ENCODE assay signal across 1 cellular context in genomic region chr17:8173056-8173870, GRCh38.
TF ChIP-seq lines count a peak whose summit lies in the region.

No MANE protein-coding gene starts in this region.

TF ChIP-seq in H1, 55 proteins besides CTCF, POLR2A, EP300 and RAD21:
- TF ChIP-seq, protein P1, sequence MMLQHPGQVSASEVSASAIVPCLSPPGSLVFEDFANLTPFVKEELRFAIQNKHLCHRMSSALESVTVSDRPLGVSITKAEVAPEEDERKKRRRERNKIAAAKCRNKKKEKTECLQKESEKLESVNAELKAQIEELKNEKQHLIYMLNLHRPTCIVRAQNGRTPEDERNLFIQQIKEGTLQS (IDR thresholded peaks at IDR 0.05; ENCODE audit: insufficient read depth, low read depth, low read length): no peak
- TF ChIP-seq CHD2 (IDR thresholded peaks at IDR 0.05; ENCODE audit: low read length) (peak; percentile 78), ASH2L (IDR thresholded peaks at IDR 0.05; ENCODE audit: low read length) (peak; percentile 45), NANOG (IDR thresholded peaks at IDR 0.05; ENCODE audit: insufficient read depth, low read depth, low read length, poor library complexity, severe bottlenecking) (peak; percentile 59), CTBP2 (IDR thresholded peaks at IDR 0.05; ENCODE audit: borderline replicate concordance, insufficient read depth, insufficient read length, low read length) (no peak), KDM5A (IDR thresholded peaks at IDR 0.05; ENCODE audit: low read length) (no peak), SIRT6 (IDR thresholded peaks at IDR 0.05; ENCODE audit: low read length) (no peak), EGR1 (IDR thresholded peaks at IDR 0.05; ENCODE audit: borderline replicate concordance, low read depth, low read length) (peak; percentile 95), HDAC6 (IDR thresholded peaks at IDR 0.05; ENCODE audit: low read depth, low read length) (peak; percentile 28), PHF8 (conservative IDR thresholded peaks at IDR 0.05; ENCODE audit: low read depth, low read length) (peak; percentile 43; the same call in 1 of the 2 replicates), TEAD4 (IDR thresholded peaks at IDR 0.05; ENCODE audit: low read depth, low read length) (peak; percentile 58; the same call in 1 of the 2 replicates), MAX (IDR thresholded peaks at IDR 0.05) (no peak), TAF7 (optimal IDR thresholded peaks at IDR 0.05; ENCODE audit: borderline replicate concordance, low read depth, low read length) (peak; percentile 100), GTF2F1 (IDR thresholded peaks at IDR 0.05; ENCODE audit: borderline replicate concordance, low read depth, low read length) (peak; percentile 99), CREB1 (IDR thresholded peaks at IDR 0.05) (no peak; the same call in none of the 2 replicates), EZH2 (IDR thresholded peaks at IDR 0.05; ENCODE audit: low read depth, low read length, severe bottlenecking) (no peak), E2F6 (IDR thresholded peaks at IDR 0.05) (no peak), BCL11A (IDR thresholded peaks at IDR 0.05; ENCODE audit: low read depth in 2 of 2, low read length in 2 of 2) (peak in 1 of 2 experiments; percentile 34), NRF1 (IDR thresholded peaks at IDR 0.05; ENCODE audit: low read depth, low read length) (no peak), RNF2 (IDR thresholded peaks at IDR 0.05; ENCODE audit: borderline replicate concordance, low read depth, low read length, missing control alignments, poor library complexity, severe bottlenecking) (no peak), RXRA (IDR thresholded peaks at IDR 0.05; ENCODE audit: insufficient read depth, low read depth, low read length) (no peak), BRCA1 (IDR thresholded peaks at IDR 0.05; ENCODE audit: low read depth, low read length) (peak; percentile 27; the same call in 1 of the 2 replicates), TAF1 (IDR thresholded peaks at IDR 0.05; ENCODE audit: low read depth, low read length) (peak; percentile 53), SP2 (IDR thresholded peaks at IDR 0.05; ENCODE audit: low read length) (no peak), POU5F1 (IDR thresholded peaks at IDR 0.05; ENCODE audit: low read depth, low read length) (peak; percentile 36; the same call in 1 of the 2 replicates), ATF2 (IDR thresholded peaks at IDR 0.05; ENCODE audit: low read length) (peak; percentile 99), ZNF274 (IDR thresholded peaks at IDR 0.05; ENCODE audit: borderline replicate concordance, extremely low read depth, low read length) (no peak), CBX8 (IDR thresholded peaks at IDR 0.05; ENCODE audit: borderline replicate concordance, low read depth, low read length) (no peak), KDM1A (IDR thresholded peaks at IDR 0.05; ENCODE audit: borderline replicate concordance, low read length) (no peak), SRF (IDR thresholded peaks at IDR 0.05; ENCODE audit: low read depth, low read length) (0 out of 2 replicates have a peak, but pooled peaks have one; percentile 23), HDAC2 (IDR thresholded peaks at IDR 0.05; ENCODE audit: borderline replicate concordance in 1 of 2, low read depth in 2 of 2, low read length in 2 of 2) (peak in 1 of 2 experiments; percentile 44; a peak in 1 of 4 replicates), SIN3A (conservative IDR thresholded peaks at IDR 0.05 in 1 of 2, IDR thresholded peaks at IDR 0.05 in 1 of 2; ENCODE audit: low read depth in 1 of 2, low read length in 2 of 2) (peak; percentile 15 to 94; a peak in 1 of 4 replicates), JUN (IDR thresholded peaks at IDR 0.05; ENCODE audit: low read depth, low read length) (peak; percentile 46; the same call in 1 of the 2 replicates), JUND (IDR thresholded peaks at IDR 0.05; ENCODE audit: low read length) (peak; percentile 69), CEBPB (IDR thresholded peaks at IDR 0.05; ENCODE audit: low read depth, low read length) (peak; percentile 97), SP1 (IDR thresholded peaks at IDR 0.05; ENCODE audit: low read depth, low read length) (peak; percentile 95), SP4 (IDR thresholded peaks at IDR 0.05; ENCODE audit: low read length) (peak; percentile 96), SIX5 (IDR thresholded peaks at IDR 0.05; ENCODE audit: low read depth, low read length) (no peak), TCF12 (IDR thresholded peaks at IDR 0.05; ENCODE audit: low read depth, low read length) (peak; percentile 86; the same call in 1 of the 2 replicates), MAFK (IDR thresholded peaks at IDR 0.05; ENCODE audit: low read depth, low read length) (peak; percentile 68), KDM4A (IDR thresholded peaks at IDR 0.05; ENCODE audit: low read depth, low read length, severe bottlenecking) (peak; percentile 26), TBP (IDR thresholded peaks at IDR 0.05; ENCODE audit: low read depth, low read length) (peak; percentile 98), YY1 (IDR thresholded peaks at IDR 0.05; ENCODE audit: low read depth, low read length) (no peak), POLR2AphosphoS5 (IDR thresholded peaks at IDR 0.05; ENCODE audit: low read depth, low read length) (peak; percentile 100), CHD7 (IDR thresholded peaks at IDR 0.05; ENCODE audit: insufficient replicate concordance, low read length) (no peak), SUZ12 (IDR thresholded peaks at IDR 0.05; ENCODE audit: low read length) (no peak)
- TF ChIP-seq, protein P2, sequence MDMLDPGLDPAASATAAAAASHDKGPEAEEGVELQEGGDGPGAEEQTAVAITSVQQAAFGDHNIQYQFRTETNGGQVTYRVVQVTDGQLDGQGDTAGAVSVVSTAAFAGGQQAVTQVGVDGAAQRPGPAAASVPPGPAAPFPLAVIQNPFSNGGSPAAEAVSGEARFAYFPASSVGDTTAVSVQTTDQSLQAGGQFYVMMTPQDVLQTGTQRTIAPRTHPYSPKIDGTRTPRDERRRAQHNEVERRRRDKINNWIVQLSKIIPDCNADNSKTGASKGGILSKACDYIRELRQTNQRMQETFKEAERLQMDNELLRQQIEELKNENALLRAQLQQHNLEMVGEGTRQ (IDR thresholded peaks at IDR 0.05; ENCODE audit: low read length): no peak
